In genomic region chr21:18722193-18722592, GRCh38 we compare ENCODE assay signal across 30 cellular contexts.
"Had no signal": no experiment of that assay in that cellular context is flagged by ENCODE, and none has a peak within 500 bp of the region (broad histone marks: within the 10 kb centered on the region; RNA-seq: fewer than 3 reads in every experiment).

No MANE protein-coding gene starts in this region.

- H3K4me3 Mint-ChIP-seq: activated CD4-positive, alpha-beta memory T cell treated with anti-CD3 and anti-CD28 coated beads, Interleukin-2, amount 10 ng/mL, durations not matched to agents 7 days and 5 days; activated CD4-positive, alpha-beta T cell treated with anti-CD3 and anti-CD28 coated beads, Interleukin-2, amount 10 ng/mL, durations not matched to agents 7 days and 5 days; activated naive CD4-positive, alpha-beta T cell treated with anti-CD3 and anti-CD28 coated beads, Interleukin-2, amount 10 ng/mL, durations not matched to agents 7 days and 5 days; activated naive CD8-positive, alpha-beta T cell treated with anti-CD3 and anti-CD28 coated beads, Interleukin-2, amount 10 ng/mL, durations not matched to agents 7 days and 5 days; activated T-cell treated with anti-CD3 and anti-CD28 coated beads, Interleukin-2, amount 50 U/mL, for 24 hours; brain; effector memory CD8-positive, alpha-beta T cell; mesothelial cell of epicardium; naive B cell; nephron progenitor cell; WTC11 had no signal

- H3K27ac Mint-ChIP-seq: activated CD4-positive, alpha-beta memory T cell treated with anti-CD3 and anti-CD28 coated beads, Interleukin-2, amount 10 ng/mL, durations not matched to agents 7 days and 5 days; activated CD4-positive, alpha-beta T cell treated with anti-CD3 and anti-CD28 coated beads, Interleukin-2, amount 10 ng/mL, durations not matched to agents 7 days and 5 days; activated naive CD4-positive, alpha-beta T cell treated with anti-CD3 and anti-CD28 coated beads, Interleukin-2, amount 10 ng/mL, durations not matched to agents 7 days and 5 days; activated naive CD8-positive, alpha-beta T cell treated with anti-CD3 and anti-CD28 coated beads, Interleukin-2, amount 10 ng/mL, durations not matched to agents 7 days and 5 days; activated T-cell treated with anti-CD3 and anti-CD28 coated beads, Interleukin-2, amount 50 U/mL, for 24 hours; brain; effector memory CD8-positive, alpha-beta T cell; mesothelial cell of epicardium; naive B cell; nephron progenitor cell; WTC11 had no signal

- H3K4me1 ChIP-seq: ascending aorta, parathyroid adenoma, psoas muscle, right atrium auricular region, spleen, tibial nerve had no signal

- H3K27me3 ChIP-seq: ascending aorta, cardiac muscle cell, right atrium auricular region, spleen, tibial nerve had no signal

- H3K79me2 ChIP-seq: parathyroid adenoma had no signal

- H3K27ac ChIP-seq: ascending aorta, cardiac muscle cell, parathyroid adenoma, psoas muscle, right atrium auricular region, spleen, tibial nerve had no signal

- H3K36me3 ChIP-seq: ascending aorta, cardiac muscle cell, right atrium auricular region, spleen, tibial nerve had no signal

- H3K27me3 Mint-ChIP-seq: activated CD4-positive, alpha-beta memory T cell treated with anti-CD3 and anti-CD28 coated beads, Interleukin-2, amount 10 ng/mL, durations not matched to agents 7 days and 5 days; activated CD4-positive, alpha-beta T cell treated with anti-CD3 and anti-CD28 coated beads, Interleukin-2, amount 10 ng/mL, durations not matched to agents 7 days and 5 days; activated naive CD4-positive, alpha-beta T cell treated with anti-CD3 and anti-CD28 coated beads, Interleukin-2, amount 10 ng/mL, durations not matched to agents 7 days and 5 days; activated naive CD8-positive, alpha-beta T cell treated with anti-CD3 and anti-CD28 coated beads, Interleukin-2, amount 10 ng/mL, durations not matched to agents 7 days and 5 days; activated T-cell treated with anti-CD3 and anti-CD28 coated beads, Interleukin-2, amount 50 U/mL, for 24 hours; brain; effector memory CD8-positive, alpha-beta T cell; naive B cell had no signal

- H3K36me3 Mint-ChIP-seq: activated naive CD4-positive, alpha-beta T cell treated with anti-CD3 and anti-CD28 coated beads, Interleukin-2, amount 10 ng/mL, durations not matched to agents 7 days and 5 days; activated naive CD8-positive, alpha-beta T cell treated with anti-CD3 and anti-CD28 coated beads, Interleukin-2, amount 10 ng/mL, durations not matched to agents 7 days and 5 days; brain; mesothelial cell of epicardium; naive B cell; WTC11 had no signal

- H3K4me1 Mint-ChIP-seq: activated CD4-positive, alpha-beta memory T cell treated with anti-CD3 and anti-CD28 coated beads, Interleukin-2, amount 10 ng/mL, durations not matched to agents 7 days and 5 days; activated CD4-positive, alpha-beta T cell treated with anti-CD3 and anti-CD28 coated beads, Interleukin-2, amount 10 ng/mL, durations not matched to agents 7 days and 5 days; activated naive CD4-positive, alpha-beta T cell treated with anti-CD3 and anti-CD28 coated beads, Interleukin-2, amount 10 ng/mL, durations not matched to agents 7 days and 5 days; activated naive CD8-positive, alpha-beta T cell treated with anti-CD3 and anti-CD28 coated beads, Interleukin-2, amount 10 ng/mL, durations not matched to agents 7 days and 5 days; brain; mesothelial cell of epicardium; naive B cell; nephron progenitor cell had no signal

- H2AFZ ChIP-seq: parathyroid adenoma had no signal

- DNase-seq: activated CD4-positive, alpha-beta memory T cell treated with anti-CD3 and anti-CD28 coated beads, Interleukin-2, amount 10 ng/mL, durations not matched to agents 7 days and 5 days; activated CD4-positive, alpha-beta T cell treated with anti-CD3 and anti-CD28 coated beads for 1 hour; activated CD4-positive, alpha-beta T cell treated with anti-CD3 and anti-CD28 coated beads, Interleukin-2, amount 10 ng/mL, durations not matched to agents 7 days and 5 days; activated CD8-positive, alpha-beta memory T cell treated with anti-CD3 and anti-CD28 coated beads, Interleukin-2, amount 50 U/mL, for 48 hours; activated gamma-delta T cell; activated naive CD4-positive, alpha-beta T cell treated with anti-CD3 and anti-CD28 coated beads, Interleukin-2, amount 10 ng/mL, durations not matched to agents 7 days and 5 days; activated naive CD8-positive, alpha-beta T cell treated with anti-CD3 and anti-CD28 coated beads, Interleukin-2, amount 10 ng/mL, durations not matched to agents 7 days and 5 days; activated T-cell treated with anti-CD3 and anti-CD28 coated beads, Interleukin-2, amount 50 U/mL, for 24 hours; cerebellar nuclear complex; cortex of kidney; effector memory CD8-positive, alpha-beta T cell; erythroblast; head of caudate nucleus; hippocampal formation; left cardiac atrium; mammary epithelial cell; naive B cell; nephron progenitor cell; psoas muscle; spleen; stimulated activated naive CD4-positive, alpha-beta T cell; T1000 had no signal

- ATAC-seq: effector memory CD8-positive, alpha-beta T cell; left cardiac atrium; psoas muscle; WTC11 had no signal

- H3K9me3 Mint-ChIP-seq: activated T-cell treated with anti-CD3 and anti-CD28 coated beads, Interleukin-2, amount 50 U/mL, for 24 hours; brain; mesothelial cell of epicardium; naive B cell; nephron progenitor cell; WTC11 had no signal

- H3K4me3 ChIP-seq: ascending aorta, cardiac muscle cell, psoas muscle, right atrium auricular region, spleen, tibial nerve had no signal

- H3K9me3 ChIP-seq: ascending aorta, right atrium auricular region, tibial nerve had no signal
